ENCODE assay signal across 8 cellular contexts in the genomic region with DNA sequence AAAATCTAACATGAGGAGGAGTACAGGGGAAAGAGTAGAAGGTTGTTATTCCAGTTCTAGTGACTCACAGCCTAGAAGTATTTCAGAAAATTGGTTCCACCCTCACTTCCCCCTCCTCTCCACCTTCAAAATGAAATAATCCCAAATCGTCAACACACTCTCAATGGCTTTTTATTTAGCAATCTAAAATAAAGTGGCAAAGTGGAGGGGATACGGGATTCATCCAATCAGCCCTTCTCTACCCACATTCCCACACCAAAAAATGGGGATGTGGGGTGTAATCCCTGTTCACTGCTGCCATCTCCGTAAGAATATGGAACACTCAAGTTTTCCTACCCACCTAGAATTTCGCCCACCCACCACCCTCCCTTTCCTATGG. TPM values are rescaled to one million over a fixed set of nuclear protein-coding genes. Genes with fewer than 3 reads are reported as not detected.
DNase-seq lines count a peak whose midpoint lies in the region; ATAC-seq and TF ChIP-seq lines count a peak whose summit lies in the region.

No MANE protein-coding gene starts in this region.

- peak overlapping the region; percentile 82 for H3K4me3 ChIP-seq in AG04450 (ENCODE audit: low read depth, low read length)
- H3K4me3 ChIP-seq in psoas muscle, result peak overlapping the region; percentile 85

- H2BK5ac ChIP-seq in H9 (ENCODE audit: insufficient read length, low read length), result no peak overlapping the region

- no peak overlapping the region for H3K23ac ChIP-seq in H9 (ENCODE audit: insufficient read length, low read depth, low read length)

- no peak overlapping the region for H3K56ac ChIP-seq in H9 (ENCODE audit: insufficient read length, low read depth, low read length)

- H4K8ac ChIP-seq in H9 (replicated peaks; ENCODE audit: insufficient read length, low read depth, low read length), result no peak overlapping the region

- no peak overlapping the region for H3T11ph ChIP-seq in H9 (ENCODE audit: low read length)

- no peak overlapping the region for H4K91ac ChIP-seq in H9 (ENCODE audit: insufficient read length, low read depth, low read length)

- no peaks in the 10 kb centered on the region for H3K79me1 ChIP-seq in H9 (ENCODE audit: insufficient read depth, low read depth, low read length, poor library complexity, severe bottlenecking)

- peak overlapping the region; percentile 53 to 91 (median 86); a peak in 6 of 7 replicates for H3K27ac Mint-ChIP-seq in H9
- no peak overlapping the region for H3K27ac Mint-ChIP-seq in activated CD8-positive, alpha-beta T cell treated with anti-CD3 and anti-CD28 coated beads for 36 hours

- H3K27ac ChIP-seq in AG04450 (ENCODE audit: low read depth, low read length) (peak overlapping the region; percentile 63), H9 (ENCODE audit: insufficient read length, low read depth, low read length) (no peak overlapping the region), psoas muscle (peak overlapping the region; percentile 99)

- H3K4me1 ChIP-seq in H9 (ENCODE audit: insufficient read depth, low read length), result no peaks in the 10 kb centered on the region; the same call in 1 of the 2 replicates
- peaks cover 46% of the 10 kb centered on the region for H3K4me1 ChIP-seq in psoas muscle

- no peak overlapping the region for H2AFZ ChIP-seq in H9 (ENCODE audit: low read length)

- H3K4me1 Mint-ChIP-seq in H9, result peaks cover 39 to 47% of the 10 kb centered on the region in 2 experiments
- H3K4me1 Mint-ChIP-seq in activated CD8-positive, alpha-beta T cell treated with anti-CD3 and anti-CD28 coated beads for 36 hours (ENCODE audit: low read depth), result peaks cover 24% of the 10 kb centered on the region

- CTCF ChIA-PET in AG04450 (lab: Charles Lee), result interaction anchor here (0.5 to 1.0 kb wide), 5 partner anchors 10 to 104 kb away, joined by 3 to 4 read pairs (median 3); no protein-coding TSS in a partner anchor
- CTCF ChIA-PET in activated CD8-positive, alpha-beta T cell treated with anti-CD3 and anti-CD28 coated beads for 36 hours (lab: Charles Lee), result interaction anchor here (1.4 kb wide), 1 partner anchor 57 kb away, joined by 3 read pairs; no protein-coding TSS in a partner anchor

- no peak overlapping the region for H3K4ac ChIP-seq in H9 (ENCODE audit: low read depth, low read length)

- H3K23me2 ChIP-seq in H9 (ENCODE audit: insufficient read length, low read depth, low read length, poor library complexity, severe bottlenecking), result peaks cover 6% of the 10 kb centered on the region

- H3K9ac ChIP-seq in H9 (ENCODE audit: extremely low read depth, insufficient read length, low read length), result peak overlapping the region; percentile 83

- peaks cover 33% of the 10 kb centered on the region for H3K79me2 ChIP-seq in H9 (ENCODE audit: insufficient read depth, low read length)

- no peak overlapping the region for H2AK5ac ChIP-seq in H9 (ENCODE audit: insufficient read length, low read length)

- no peaks in the 10 kb centered on the region for H3K36me3 ChIP-seq in psoas muscle (ENCODE audit: insufficient read depth in 1 of 2, low read depth in 1 of 2)

- DNase-seq in AG04450 (ENCODE audit: low read depth, low spot score) (no peak), H9 (no peak), glomerular visceral epithelial cell (ENCODE audit: extremely low spot score) (peak; percentile 32), psoas muscle (no peak), GM20000 (ENCODE audit: low spot score) (no peak), GF-D8 (lab: John Stamatoyannopoulos, UW) (no peak)
- DNase-seq in activated CD8-positive, alpha-beta T cell treated with anti-CD3 and anti-CD28 coated beads for 36 hours, result no peak

- no peak for TF ChIP-seq CTCF in AG04450 (IDR thresholded peaks at IDR 0.05; ENCODE audit: low read depth, low read length)
- no peak for TF ChIP-seq CTCF in H9 (conservative IDR thresholded peaks at IDR 0.05)
- TF ChIP-seq CTCF in activated CD8-positive, alpha-beta T cell treated with anti-CD3 and anti-CD28 coated beads for 36 hours (IDR thresholded peaks at IDR 0.05), result no peak
- TF ChIP-seq CTCF in psoas muscle (IDR thresholded peaks at IDR 0.05), result no peak
- no peak for TF ChIP-seq CTCF in GM20000 (IDR thresholded peaks at IDR 0.05; ENCODE audit: extremely low read depth, missing control alignments)

- H3K27me3 ChIP-seq in AG04450 (ENCODE audit: control insufficient read depth, insufficient read depth, low read length) (no peaks in the 10 kb centered on the region), H9 (ENCODE audit: insufficient read depth, low read length) (no peaks in the 10 kb centered on the region), psoas muscle (ENCODE audit: insufficient read depth in 3 of 3, low read length in 2 of 3) (no peaks in the 10 kb centered on the region)

- H3K18ac ChIP-seq in H9 (ENCODE audit: insufficient read length, low read depth, low read length), result no peak overlapping the region

- H4K5ac ChIP-seq in H9 (ENCODE audit: insufficient read length, low read depth, low read length), result no peak overlapping the region

- H3K14ac ChIP-seq in H9 (ENCODE audit: insufficient read depth, low read length), result 0 out of 2 replicates have a peak overlapping the region, but pooled peaks have one; percentile 32

- ATAC-seq in activated CD8-positive, alpha-beta T cell treated with anti-CD3 and anti-CD28 coated beads for 36 hours, result no peak
- ATAC-seq in psoas muscle (peak in 3 of 4 donors; percentile 46 to 66 (median 48)), HG03571 (IDR thresholded peaks at IDR 0.05; ENCODE audit: unreplicated experiment) (no peak)

- H2BK20ac ChIP-seq in H9 (ENCODE audit: low read depth, low read length, poor library complexity, severe bottlenecking), result no peak overlapping the region

- no peak overlapping the region for H2BK12ac ChIP-seq in H9 (ENCODE audit: insufficient read length, low read depth, low read length)

- H3K4me2 ChIP-seq in H9 (ENCODE audit: insufficient read depth, insufficient read length, low read length), result peak overlapping the region; percentile 83

- no CpG with 5 or more reads among the region's 4 CpGs for WGBS in H9 (ENCODE audit: extremely low coverage, insufficient read length, low lambda C conversion rate)
- 1 to 3% (median 2%) methylated on average over 4 of the region's 4 CpGs for WGBS in psoas muscle, 3 donors

- intact Hi-C loops in activated CD8-positive, alpha-beta T cell treated with anti-CD3 and anti-CD28 coated beads for 36 hours (cut with micrococcal nuclease), result no loop called here
- intact Hi-C loops in psoas muscle (cut with DNase I), result loop anchor here in 1 of 2 donors (5.0 kb wide), 1 partner anchor 40 kb away; the partner anchor contains the start of gene DUSP19

- peak overlapping the region; percentile 89 to 95 for H3K4me3 Mint-ChIP-seq in H9
- peak overlapping the region; percentile 69 for H3K4me3 Mint-ChIP-seq in activated CD8-positive, alpha-beta T cell treated with anti-CD3 and anti-CD28 coated beads for 36 hours

- H3K36me3 Mint-ChIP-seq in H9 (ENCODE audit: insufficient read depth in 1 of 3, low read depth in 3 of 3), result no peaks in the 10 kb centered on the region; a peak in 2 of 7 replicates
- H3K36me3 Mint-ChIP-seq in activated CD8-positive, alpha-beta T cell treated with anti-CD3 and anti-CD28 coated beads for 36 hours (ENCODE audit: low read depth), result no peaks in the 10 kb centered on the region

- no peak overlapping the region for H2BK15ac ChIP-seq in H9 (ENCODE audit: low read depth, low read length)

- H2BK120ac ChIP-seq in H9 (ENCODE audit: low read depth, low read length, poor library complexity, severe bottlenecking), result no peak overlapping the region

- POLR2A ChIA-PET in AG04450 (lab: Yijun Ruan, JAX), result no interaction called here
- POLR2A ChIA-PET in activated CD8-positive, alpha-beta T cell treated with anti-CD3 and anti-CD28 coated beads for 36 hours (lab: Charles Lee), result interaction anchor here (0.7 to 1.0 kb wide), 2 partner anchors 88 to 113 kb away, joined by 3 read pairs; no protein-coding TSS in a partner anchor

- H4K20me1 ChIP-seq in H9 (ENCODE audit: control insufficient read depth, insufficient read depth, insufficient read length), result no peaks in the 10 kb centered on the region

- peaks cover 9% of the 10 kb centered on the region for H3K27me3 Mint-ChIP-seq in H9 (ENCODE audit: low read depth)
- H3K27me3 Mint-ChIP-seq in activated CD8-positive, alpha-beta T cell treated with anti-CD3 and anti-CD28 coated beads for 36 hours, result peaks cover 60% of the 10 kb centered on the region

- H3K9me3 ChIP-seq in AG04450 (ENCODE audit: control insufficient read depth, insufficient read depth, low read length), result no peaks in the 10 kb centered on the region
- no peaks in the 10 kb centered on the region for H3K9me3 ChIP-seq in H9 (ENCODE audit: control insufficient read depth, low read depth, low read length)
- H3K9me3 ChIP-seq in psoas muscle, result no peaks in the 10 kb centered on the region

- no peaks in the 10 kb centered on the region for H3K9me3 Mint-ChIP-seq in H9
- H3K9me3 Mint-ChIP-seq in activated CD8-positive, alpha-beta T cell treated with anti-CD3 and anti-CD28 coated beads for 36 hours, result no peaks in the 10 kb centered on the region

RNA-seq across cellular contexts. Expression of gene NCKAP1, which starts 1.0 kb away (rescaled TPM):
- polyA plus RNA-seq in AG04450 (2011; rRNA removed), result 133 and 182 TPM in 2 replicates
- polyA minus RNA-seq in AG04450 (2011; rRNA and poly(A)+ RNA removed), result 87.2 and 172 TPM in 2 replicates
- total RNA-seq in H9 (2021), result 99.8 and 112 TPM in 2 replicates
- total RNA-seq in activated CD8-positive, alpha-beta T cell treated with anti-CD3 and anti-CD28 coated beads for 36 hours, result 1 to 10 TPM; 3.1 to 3.9 TPM
- 100 to 1,000 TPM in 3 of 4 donors, 10 to 100 TPM in 1; 94.1 to 196 (median 133) TPM for total RNA-seq in psoas muscle
- 100 to 1,000 TPM in 2 of 3 donors, 10 to 100 TPM in 1; 95.3 to 262 (median 120) TPM for polyA plus RNA-seq in psoas muscle

RNA-seq across cellular contexts. Expression of gene DUSP19, which starts 41.3 kb away (rescaled TPM):
- 2.3 and 3.6 TPM in 2 replicates for polyA plus RNA-seq in AG04450 (2011; rRNA removed)
- polyA minus RNA-seq in AG04450 (2011; rRNA and poly(A)+ RNA removed), result 4.2 and 4.7 TPM in 2 replicates
- total RNA-seq in H9 (2021), result 1.2 and 1.8 TPM in 2 replicates
- 1 to 10 TPM; 2.1 to 2.3 TPM for total RNA-seq in activated CD8-positive, alpha-beta T cell treated with anti-CD3 and anti-CD28 coated beads for 36 hours
- total RNA-seq in psoas muscle, result 1 to 10 TPM; 1.2 to 3.9 (median 2.3) TPM
- polyA plus RNA-seq in psoas muscle, result 1 to 10 TPM in 1 of 3 donors, under 1 TPM in 2; 0.65 to 3.9 (median 0.66) TPM

Comparison
In these comparisons a context has a peak if more than half of its experiments do, and no peak if none do; other contexts are left out.
1. ATAC-seq: peak in psoas muscle (3 of 4); none in activated CD8-positive, alpha-beta T cell treated with anti-CD3 and anti-CD28 coated beads for 36 hours (single experiment) and HG03571 (single experiment).
2. RNA of gene NCKAP1, which starts 1.0 kb away (total RNA-seq): 94.1 to 196 TPM in psoas muscle and 99.8 to 112 TPM in H9; 3.1 to 3.9 TPM in activated CD8-positive, alpha-beta T cell treated with anti-CD3 and anti-CD28 coated beads for 36 hours; every median in the first group is over 10 times any median in the second.